In genomic region chr11:72924568-72925190, GRCh38 we compare ENCODE assay signal across 8 cellular contexts.
DNase-seq lines count a peak whose midpoint lies in the region; ATAC-seq and TF ChIP-seq lines count a peak whose summit lies in the region.

No MANE protein-coding gene starts in this region.

- no TSS peak for BruUV-seq in Calu3 (replicated peaks; lab: Mats Ljungman, UMichigan)

- H3K4me1 ChIP-seq in DOHH2 (ENCODE audit: control insufficient read depth, low read length) (peaks cover 12% of the 10 kb centered on the region), MM.1S (ENCODE audit: low read length) (no peaks in the 10 kb centered on the region)

- H3K9me2 ChIP-seq in DOHH2 (replicated peaks; ENCODE audit: control insufficient read depth, low read length), result no peaks in the 10 kb centered on the region
- no peaks in the 10 kb centered on the region for H3K9me2 ChIP-seq in MM.1S (replicated peaks; ENCODE audit: insufficient read depth, low read length)

- H3K27me3 Mint-ChIP-seq in neural crest cell (ENCODE audit: low read depth), result no peaks in the 10 kb centered on the region
- H3K27me3 Mint-ChIP-seq in Calu3 (ENCODE audit: unreplicated experiment), result no peaks in the 10 kb centered on the region

- H3K4me2 ChIP-seq in DOHH2 (ENCODE audit: low read length) (no peak overlapping the region), MM.1S (ENCODE audit: low read depth, low read length) (no peak overlapping the region)

- TF ChIP-seq CTCF in DOHH2 (IDR thresholded peaks at IDR 0.05; ENCODE audit: low read depth, low read length, poor library complexity, severe bottlenecking) (peak; percentile 56), MM.1S (IDR thresholded peaks at IDR 0.05; ENCODE audit: low read length) (peak; percentile 32; the same call in 1 of the 2 replicates), neural crest cell (conservative IDR thresholded peaks at IDR 0.05) (peak; percentile 42), Calu3 (IDR thresholded peaks at IDR 0.05; ENCODE audit: unreplicated experiment) (no peak)

- no peak overlapping the region for H3K27ac Mint-ChIP-seq in neural crest cell (ENCODE audit: unreplicated experiment)
- no peak overlapping the region for H3K27ac Mint-ChIP-seq in Calu3 (ENCODE audit: unreplicated experiment)

- CTCF ChIA-PET in Calu3 (lab: Charles Lee), result interaction anchor here (0.6 to 2.0 kb wide), 11 partner anchors 103 to 597 kb away, joined by 3 to 23 read pairs (median 3); no protein-coding TSS in a partner anchor

- H4K20me1 ChIP-seq in DOHH2 (ENCODE audit: control insufficient read depth, insufficient read depth, low read depth, low read length) (no peaks in the 10 kb centered on the region), MM.1S (ENCODE audit: insufficient read depth, low read length) (no peaks in the 10 kb centered on the region)

- no peak overlapping the region for H2AFZ ChIP-seq in MM.1S (ENCODE audit: low read length)

- no peak for ATAC-seq in HG03457 (IDR thresholded peaks at IDR 0.05; ENCODE audit: unreplicated experiment)

- H3K4me3 ChIP-seq in DOHH2 (ENCODE audit: low read length), result no peak overlapping the region
- H3K4me3 ChIP-seq in MM.1S (ENCODE audit: low read length), result no peak overlapping the region

- intact Hi-C loops in Calu3 (cut with micrococcal nuclease; ENCODE audit: unreplicated experiment), result loop anchor here (1.0 kb wide), 1 partner anchor 254 kb away; no protein-coding TSS in a partner anchor

- H3K9me3 ChIP-seq in DOHH2 (ENCODE audit: control insufficient read depth, insufficient read depth, low read length) (no peaks in the 10 kb centered on the region), MM.1S (replicated peaks; ENCODE audit: insufficient read depth, low read length) (no peaks in the 10 kb centered on the region)

- H3K27ac ChIP-seq in DOHH2 (ENCODE audit: low read depth, low read length) (no peak overlapping the region), MM.1S (ENCODE audit: low read length) (no peak overlapping the region)

- peaks cover 19% of the 10 kb centered on the region for H3K79me2 ChIP-seq in DOHH2 (ENCODE audit: control insufficient read depth, low read length)
- H3K79me2 ChIP-seq in MM.1S (ENCODE audit: low read length), result 0 out of 2 replicates have a peak, but pooled peaks cover 6% of the 10 kb centered on the region

- H3K4me3 Mint-ChIP-seq in neural crest cell (no peak overlapping the region), Calu3 (ENCODE audit: low read depth, unreplicated experiment) (no peak overlapping the region)

- H3K4me1 Mint-ChIP-seq in neural crest cell (peaks cover 3% of the 10 kb centered on the region), Calu3 (ENCODE audit: low read depth, unreplicated experiment) (no peaks in the 10 kb centered on the region)

- no peaks in the 10 kb centered on the region for H3F3A ChIP-seq in DOHH2 (ENCODE audit: control insufficient read depth, insufficient read depth)
- peaks cover 4% of the 10 kb centered on the region; the same call in 1 of the 2 replicates for H3F3A ChIP-seq in MM.1S (ENCODE audit: insufficient read depth, low read length)

- no peak overlapping the region for H3K9ac ChIP-seq in MM.1S (ENCODE audit: low read length)

- H3K27me3 ChIP-seq in DOHH2 (ENCODE audit: control insufficient read depth, low read length) (no peaks in the 10 kb centered on the region), MM.1S (replicated peaks; ENCODE audit: insufficient read depth, low read length) (no peaks in the 10 kb centered on the region)

- H3K36me3 ChIP-seq in DOHH2 (ENCODE audit: control insufficient read depth, low read length) (peaks cover 58% of the 10 kb centered on the region), MM.1S (replicated peaks; ENCODE audit: insufficient read depth, low read length) (no peaks in the 10 kb centered on the region)

- no peaks in the 10 kb centered on the region for H3K9me3 Mint-ChIP-seq in neural crest cell
- no peaks in the 10 kb centered on the region for H3K9me3 Mint-ChIP-seq in Calu3 (ENCODE audit: low read depth, unreplicated experiment)

- H3K36me3 Mint-ChIP-seq in neural crest cell (ENCODE audit: low read depth), result peaks cover 3% of the 10 kb centered on the region
- no peaks in the 10 kb centered on the region for H3K36me3 Mint-ChIP-seq in Calu3 (ENCODE audit: insufficient read depth, unreplicated experiment)

- DNase-seq in MM.1S, result peak; percentile 18
- peak; percentile 52 to 70 for DNase-seq in dermis microvascular lymphatic vessel endothelial cell (ENCODE audit: low read depth in 2 of 2)
- DNase-seq in neural crest cell (ENCODE audit: low read depth, low spot score), result no peak
- DNase-seq in NK-92 (lab: John Stamatoyannopoulos, UW; ENCODE audit: unreplicated experiment), result no peak
- DNase-seq in GF-D8 (lab: John Stamatoyannopoulos, UW), result no peak
- no peak for DNase-seq in Calu3

Comparison
In these comparisons a context has a peak if more than half of its experiments do, and no peak if none do; other contexts are left out.
1. DNase-seq: peak in MM.1S (single experiment) and dermis microvascular lymphatic vessel endothelial cell (2 of 2); none in neural crest cell (single experiment), NK-92 (single experiment), GF-D8 (single experiment) and Calu3 (single experiment).